ENCODE assay signal across 2 cellular contexts in genomic region chr1:92907949-92908684, GRCh38.
TF ChIP-seq lines count a peak whose summit lies in the region.

No MANE protein-coding gene starts in this region.

TF ChIP-seq in HCT116, 20 proteins besides CTCF, POLR2A, EP300 and RAD21 (continued from another document):
- TF ChIP-seq, protein P1, sequence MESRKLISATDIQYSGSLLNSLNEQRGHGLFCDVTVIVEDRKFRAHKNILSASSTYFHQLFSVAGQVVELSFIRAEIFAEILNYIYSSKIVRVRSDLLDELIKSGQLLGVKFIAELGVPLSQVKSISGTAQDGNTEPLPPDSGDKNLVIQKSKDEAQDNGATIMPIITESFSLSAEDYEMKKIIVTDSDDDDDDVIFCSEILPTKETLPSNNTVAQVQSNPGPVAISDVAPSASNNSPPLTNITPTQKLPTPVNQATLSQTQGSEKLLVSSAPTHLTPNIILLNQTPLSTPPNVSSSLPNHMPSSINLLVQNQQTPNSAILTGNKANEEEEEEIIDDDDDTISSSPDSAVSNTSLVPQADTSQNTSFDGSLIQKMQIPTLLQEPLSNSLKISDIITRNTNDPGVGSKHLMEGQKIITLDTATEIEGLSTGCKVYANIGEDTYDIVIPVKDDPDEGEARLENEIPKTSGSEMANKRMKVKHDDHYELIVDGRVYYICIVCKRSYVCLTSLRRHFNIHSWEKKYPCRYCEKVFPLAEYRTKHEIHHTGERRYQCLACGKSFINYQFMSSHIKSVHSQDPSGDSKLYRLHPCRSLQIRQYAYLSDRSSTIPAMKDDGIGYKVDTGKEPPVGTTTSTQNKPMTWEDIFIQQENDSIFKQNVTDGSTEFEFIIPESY (IDR thresholded peaks at IDR 0.05; ENCODE audit: extremely low read depth, insufficient replicate concordance, low read length): no peak
- TF ChIP-seq TCF7L2 (IDR thresholded peaks at IDR 0.05; ENCODE audit: borderline replicate concordance, extremely low read depth, insufficient read depth, insufficient read length): no peak
- TF ChIP-seq ZNF274 (IDR thresholded peaks at IDR 0.05; ENCODE audit: low read depth, low read length): no peak
- TF ChIP-seq ELF1 (IDR thresholded peaks at IDR 0.05; ENCODE audit: borderline replicate concordance, low read depth): no peak
- TF ChIP-seq EZH2 (IDR thresholded peaks at IDR 0.05): no peak
- TF ChIP-seq SIN3A (IDR thresholded peaks at IDR 0.05; ENCODE audit: low read depth): no peak
- no peak for TF ChIP-seq EZH2phosphoT487 (IDR thresholded peaks at IDR 0.05; ENCODE audit: borderline replicate concordance)
- no peak for TF ChIP-seq SRF (IDR thresholded peaks at IDR 0.05; ENCODE audit: low read depth)
- no peak for TF ChIP-seq POLR2AphosphoS5 (IDR thresholded peaks at IDR 0.05; ENCODE audit: low read depth, low read length)
- no peak for TF ChIP-seq ZFX (IDR thresholded peaks at IDR 0.05)
- peak; percentile 59; the same call in 1 of the 2 replicates for TF ChIP-seq FOSL1 (IDR thresholded peaks at IDR 0.05; ENCODE audit: low read depth)
- no peak for TF ChIP-seq EGR1 (IDR thresholded peaks at IDR 0.05; ENCODE audit: low read depth)
TF ChIP-seq in HCT116: peak in this region for 2.

TF ChIP-seq in SK-N-SH, 30 proteins besides CTCF, POLR2A, EP300 and RAD21 (continued from another document):
- TF ChIP-seq, protein P2, sequence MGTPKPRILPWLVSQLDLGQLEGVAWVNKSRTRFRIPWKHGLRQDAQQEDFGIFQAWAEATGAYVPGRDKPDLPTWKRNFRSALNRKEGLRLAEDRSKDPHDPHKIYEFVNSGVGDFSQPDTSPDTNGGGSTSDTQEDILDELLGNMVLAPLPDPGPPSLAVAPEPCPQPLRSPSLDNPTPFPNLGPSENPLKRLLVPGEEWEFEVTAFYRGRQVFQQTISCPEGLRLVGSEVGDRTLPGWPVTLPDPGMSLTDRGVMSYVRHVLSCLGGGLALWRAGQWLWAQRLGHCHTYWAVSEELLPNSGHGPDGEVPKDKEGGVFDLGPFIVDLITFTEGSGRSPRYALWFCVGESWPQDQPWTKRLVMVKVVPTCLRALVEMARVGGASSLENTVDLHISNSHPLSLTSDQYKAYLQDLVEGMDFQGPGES (IDR thresholded peaks at IDR 0.05; ENCODE audit: low read depth, low read length): no peak
- TF ChIP-seq NRF1 (IDR thresholded peaks at IDR 0.05; ENCODE audit: low read depth, low read length): no peak
